Comparison of ENCODE assay signal across 19 cellular contexts in the genomic region with DNA sequence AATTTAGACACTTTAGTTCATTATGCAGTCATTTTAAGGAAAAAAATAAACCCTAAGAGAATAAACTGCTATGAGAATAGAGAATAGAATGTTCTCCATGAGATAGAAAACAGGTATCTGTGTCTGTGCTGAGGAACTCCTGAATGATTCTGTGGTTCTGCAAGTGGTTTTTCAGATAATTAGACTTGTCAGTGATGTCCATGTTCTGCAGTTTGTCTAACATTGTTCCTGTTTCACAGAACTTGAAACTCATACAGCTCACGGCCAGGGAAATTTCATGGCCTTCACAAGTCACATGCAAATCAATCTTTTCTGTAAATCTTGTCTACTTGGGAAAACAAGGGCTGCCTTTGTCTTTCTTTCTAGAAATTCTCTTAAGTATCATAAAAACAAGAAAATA.
"Had no signal": no experiment of that assay in that cellular context is flagged by ENCODE, and none has a peak within 500 bp of the region (broad histone marks: within the 10 kb centered on the region; RNA-seq: fewer than 3 reads in every experiment).

No MANE protein-coding gene starts in this region.

- H3K4me3 ChIP-seq: esophagus muscularis mucosa, prostate gland, right lobe of liver, spleen, stomach, thoracic aorta had no signal

- H3K9ac ChIP-seq: parathyroid adenoma had no signal

- H3K27me3 ChIP-seq: esophagus muscularis mucosa, right lobe of liver, spleen, stomach had no signal

- H3K9me3 ChIP-seq: esophagus muscularis mucosa, prostate gland, right lobe of liver, stomach, thoracic aorta had no signal

- DNase-seq: effector memory CD8-positive, alpha-beta T cell; foreskin fibroblast; kidney glomerular epithelial cell; mesendoderm; naive B cell; retina; right lobe of liver; spleen; stimulated activated CD4-positive, alpha-beta T cell treated with anti-CD3 and anti-CD28 coated beads, Interleukin-15, amount 100 ng/mL, for 24 hours; stimulated activated CD4-positive, alpha-beta T cell treated with anti-CD3 and anti-CD28 coated beads, Interleukin-1b, Interleukin-23, amount 100 ng/mL, for 48 hours; stimulated activated CD4-positive, alpha-beta T cell treated with anti-CD3 and anti-CD28 coated beads, Interleukin-4, amount 100 ng/mL, for 4 hours; stimulated activated naive CD4-positive, alpha-beta T cell; stomach; substantia nigra; trophoblast cell had no signal

- H3K36me3 ChIP-seq: esophagus muscularis mucosa, prostate gland, right lobe of liver, spleen, stomach, thoracic aorta had no signal

- H3K4me1 ChIP-seq: esophagus muscularis mucosa, parathyroid adenoma, prostate gland, right lobe of liver, spleen, stomach had no signal
